ENCODE assay signal across 1 cellular context in the genomic region with DNA sequence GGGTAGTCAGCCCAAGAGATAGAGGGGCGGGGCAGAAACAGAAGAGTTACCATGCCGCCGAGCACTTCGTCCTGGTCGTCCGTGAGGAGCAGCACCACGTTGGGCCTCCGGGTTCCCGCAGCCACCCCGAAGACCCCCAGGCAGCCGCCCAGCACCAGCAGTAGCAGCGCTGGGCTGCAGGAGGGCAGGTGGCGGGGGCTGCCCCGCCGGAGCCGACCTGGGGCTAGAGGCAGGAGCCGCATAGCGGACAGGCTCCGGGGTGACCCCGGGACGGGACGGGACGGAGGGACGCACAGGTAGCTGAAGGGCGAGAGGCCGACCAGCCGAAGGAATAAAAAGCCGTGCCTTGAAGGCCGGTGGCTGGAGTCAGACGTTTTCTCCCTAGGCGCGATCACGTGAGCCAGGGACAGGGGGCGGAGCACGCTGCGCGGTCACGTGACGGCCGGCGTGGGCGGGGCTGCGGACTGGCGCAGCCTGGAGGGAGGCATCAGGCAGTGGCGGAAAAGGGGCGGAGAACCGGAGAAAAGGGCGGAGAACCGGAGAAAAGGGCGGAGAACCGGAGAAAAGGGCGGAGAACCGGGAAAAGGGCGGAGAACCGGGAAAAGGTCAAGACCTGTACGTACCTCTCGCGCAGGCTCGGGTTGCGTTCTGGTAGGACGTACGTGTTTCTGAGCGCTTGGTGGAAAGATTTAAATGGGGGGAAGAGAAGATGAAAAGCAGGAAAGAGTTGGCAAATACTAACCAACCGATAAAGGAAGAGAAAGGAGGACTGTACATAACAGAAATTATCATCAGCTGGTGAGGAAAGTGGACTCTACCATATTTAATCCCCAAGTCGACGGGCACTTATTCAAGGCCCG.
TF ChIP-seq lines count a peak whose summit lies in the region.

A gene (minus strand): TSS at position 372 of the 860 bp plus-strand sequence. CDS start 130 bp downstream, at position 242.

TF ChIP-seq in HEK293, 187 proteins besides CTCF, POLR2A, EP300 and RAD21 (continued from another document):
- TF ChIP-seq ZNF19 (tag by site-specific recombination; IDR thresholded peaks at IDR 0.05; ENCODE audit: low read depth) (no peak), ZNF658 (tag by site-specific recombination; IDR thresholded peaks at IDR 0.05) (no peak), ZNF654 (tag by site-specific recombination; IDR thresholded peaks at IDR 0.05; ENCODE audit: low read depth) (0 out of 2 replicates have a peak, but pooled peaks have one; percentile 6), ZNF324 (tag by site-specific recombination; IDR thresholded peaks at IDR 0.05) (no peak; the same call in 1 of the 2 replicates), ZNF629 (tag by site-specific recombination; IDR thresholded peaks at IDR 0.05) (peak; percentile 54), ZNF302 (tag by site-specific recombination; IDR thresholded peaks at IDR 0.05; ENCODE audit: low read depth) (no peak), PRDM1 (tag by site-specific recombination; IDR thresholded peaks at IDR 0.05) (peak; percentile 95), ZNF221 (tag by site-specific recombination; IDR thresholded peaks at IDR 0.05; ENCODE audit: borderline replicate concordance) (no peak), ZNF585B (tag by site-specific recombination; IDR thresholded peaks at IDR 0.05) (no peak), MEIS1 (CRISPR knock-in tag; IDR thresholded peaks at IDR 0.05; ENCODE audit: borderline replicate concordance) (no peak), GLI2 (tag by site-specific recombination; IDR thresholded peaks at IDR 0.05; ENCODE audit: borderline replicate concordance, low read depth) (no peak), ZSCAN30 (tag by site-specific recombination; IDR thresholded peaks at IDR 0.05) (no peak), GLI4 (tag by site-specific recombination; IDR thresholded peaks at IDR 0.05) (no peak), ZNF521 (tag by site-specific recombination; IDR thresholded peaks at IDR 0.05) (no peak), ZNF146 (tag by site-specific recombination; IDR thresholded peaks at IDR 0.05) (no peak), ZBTB48 (tag by site-specific recombination; IDR thresholded peaks at IDR 0.05) (no peak), ZNF677 (tag by site-specific recombination; IDR thresholded peaks at IDR 0.05) (no peak), ZXDB (tag by site-specific recombination; IDR thresholded peaks at IDR 0.05) (peak; percentile 39; the same call in 1 of the 2 replicates), TCF7L2 (IDR thresholded peaks at IDR 0.05; ENCODE audit: borderline replicate concordance, low read depth, low read length) (no peak), ZBTB7A (tag by site-specific recombination; IDR thresholded peaks at IDR 0.05; ENCODE audit: low read depth) (no peak), ZNF391 (tag by site-specific recombination; IDR thresholded peaks at IDR 0.05; ENCODE audit: borderline replicate concordance, low read depth) (no peak)
- TF ChIP-seq, protein P1, sequence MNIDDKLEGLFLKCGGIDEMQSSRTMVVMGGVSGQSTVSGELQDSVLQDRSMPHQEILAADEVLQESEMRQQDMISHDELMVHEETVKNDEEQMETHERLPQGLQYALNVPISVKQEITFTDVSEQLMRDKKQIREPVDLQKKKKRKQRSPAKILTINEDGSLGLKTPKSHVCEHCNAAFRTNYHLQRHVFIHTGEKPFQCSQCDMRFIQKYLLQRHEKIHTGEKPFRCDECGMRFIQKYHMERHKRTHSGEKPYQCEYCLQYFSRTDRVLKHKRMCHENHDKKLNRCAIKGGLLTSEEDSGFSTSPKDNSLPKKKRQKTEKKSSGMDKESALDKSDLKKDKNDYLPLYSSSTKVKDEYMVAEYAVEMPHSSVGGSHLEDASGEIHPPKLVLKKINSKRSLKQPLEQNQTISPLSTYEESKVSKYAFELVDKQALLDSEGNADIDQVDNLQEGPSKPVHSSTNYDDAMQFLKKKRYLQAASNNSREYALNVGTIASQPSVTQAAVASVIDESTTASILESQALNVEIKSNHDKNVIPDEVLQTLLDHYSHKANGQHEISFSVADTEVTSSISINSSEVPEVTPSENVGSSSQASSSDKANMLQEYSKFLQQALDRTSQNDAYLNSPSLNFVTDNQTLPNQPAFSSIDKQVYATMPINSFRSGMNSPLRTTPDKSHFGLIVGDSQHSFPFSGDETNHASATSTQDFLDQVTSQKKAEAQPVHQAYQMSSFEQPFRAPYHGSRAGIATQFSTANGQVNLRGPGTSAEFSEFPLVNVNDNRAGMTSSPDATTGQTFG (tag by site-specific recombination; IDR thresholded peaks at IDR 0.05; ENCODE audit: borderline replicate concordance) = no peak
- TF ChIP-seq, protein P2, sequence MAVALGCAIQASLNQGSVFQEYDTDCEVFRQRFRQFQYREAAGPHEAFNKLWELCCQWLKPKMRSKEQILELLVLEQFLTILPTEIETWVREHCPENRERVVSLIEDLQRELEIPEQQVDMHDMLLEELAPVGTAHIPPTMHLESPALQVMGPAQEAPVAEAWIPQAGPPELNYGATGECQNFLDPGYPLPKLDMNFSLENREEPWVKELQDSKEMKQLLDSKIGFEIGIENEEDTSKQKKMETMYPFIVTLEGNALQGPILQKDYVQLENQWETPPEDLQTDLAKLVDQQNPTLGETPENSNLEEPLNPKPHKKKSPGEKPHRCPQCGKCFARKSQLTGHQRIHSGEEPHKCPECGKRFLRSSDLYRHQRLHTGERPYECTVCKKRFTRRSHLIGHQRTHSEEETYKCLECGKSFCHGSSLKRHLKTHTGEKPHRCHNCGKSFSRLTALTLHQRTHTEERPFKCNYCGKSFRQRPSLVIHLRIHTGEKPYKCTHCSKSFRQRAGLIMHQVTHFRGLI (tag by site-specific recombination; IDR thresholded peaks at IDR 0.05) = 0 out of 2 replicates have a peak, but pooled peaks have one; percentile 13
- TF ChIP-seq, protein P3, sequence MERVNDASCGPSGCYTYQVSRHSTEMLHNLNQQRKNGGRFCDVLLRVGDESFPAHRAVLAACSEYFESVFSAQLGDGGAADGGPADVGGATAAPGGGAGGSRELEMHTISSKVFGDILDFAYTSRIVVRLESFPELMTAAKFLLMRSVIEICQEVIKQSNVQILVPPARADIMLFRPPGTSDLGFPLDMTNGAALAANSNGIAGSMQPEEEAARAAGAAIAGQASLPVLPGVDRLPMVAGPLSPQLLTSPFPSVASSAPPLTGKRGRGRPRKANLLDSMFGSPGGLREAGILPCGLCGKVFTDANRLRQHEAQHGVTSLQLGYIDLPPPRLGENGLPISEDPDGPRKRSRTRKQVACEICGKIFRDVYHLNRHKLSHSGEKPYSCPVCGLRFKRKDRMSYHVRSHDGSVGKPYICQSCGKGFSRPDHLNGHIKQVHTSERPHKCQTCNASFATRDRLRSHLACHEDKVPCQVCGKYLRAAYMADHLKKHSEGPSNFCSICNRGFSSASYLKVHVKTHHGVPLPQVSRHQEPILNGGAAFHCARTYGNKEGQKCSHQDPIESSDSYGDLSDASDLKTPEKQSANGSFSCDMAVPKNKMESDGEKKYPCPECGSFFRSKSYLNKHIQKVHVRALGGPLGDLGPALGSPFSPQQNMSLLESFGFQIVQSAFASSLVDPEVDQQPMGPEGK (tag by site-specific recombination; IDR thresholded peaks at IDR 0.05) = peak; percentile 54
